11 cellular contexts compared by ENCODE assay signal in genomic region chr3:169509359-169509758, GRCh38.
DNase-seq lines count a peak whose midpoint lies in the region; ATAC-seq, FAIRE-seq and TF ChIP-seq lines count a peak whose summit lies in the region.
"Had no signal": no experiment of that assay in that cellular context is flagged by ENCODE, and none has a peak within 500 bp of the region (broad histone marks: within the 10 kb centered on the region; RNA-seq: fewer than 3 reads in every experiment).

No MANE protein-coding gene starts in this region.

- no peak overlapping the region for H3K27ac Mint-ChIP-seq in activated CD4-positive, alpha-beta T cell treated with anti-CD3 and anti-CD28 coated beads for 36 hours
- H3K27ac Mint-ChIP-seq in natural killer cell: peak overlapping the region; percentile 37 to 56

- POLR2A ChIA-PET in activated CD4-positive, alpha-beta T cell treated with anti-CD3 and anti-CD28 coated beads for 36 hours (lab: Charles Lee): no interaction called here

- H3K4me3 Mint-ChIP-seq in activated CD4-positive, alpha-beta T cell treated with anti-CD3 and anti-CD28 coated beads for 36 hours: no peak overlapping the region
- no peak overlapping the region for H3K4me3 Mint-ChIP-seq in natural killer cell

- intact Hi-C loops in activated CD4-positive, alpha-beta T cell treated with anti-CD3 and anti-CD28 coated beads for 36 hours (cut with DNase I, micrococcal nuclease): no loop called here
- intact Hi-C loops in natural killer cell (cut with micrococcal nuclease): no loop called here

- TF ChIP-seq CTCF in natural killer cell (IDR thresholded peaks at IDR 0.05): no peak
- TF ChIP-seq CTCF in D721Med (IDR thresholded peaks at IDR 0.05; ENCODE audit: insufficient read depth, missing control alignments): no peak

- H3K36me3 Mint-ChIP-seq in activated CD4-positive, alpha-beta T cell treated with anti-CD3 and anti-CD28 coated beads for 36 hours (ENCODE audit: low read depth): no peaks in the 10 kb centered on the region
- no peaks in the 10 kb centered on the region for H3K36me3 Mint-ChIP-seq in natural killer cell

- FAIRE-seq in D721Med (lab: Jason Lieb, UNC): no peak
- FAIRE-seq: keratinocyte had no signal

- no peaks in the 10 kb centered on the region for H3K27me3 Mint-ChIP-seq in activated CD4-positive, alpha-beta T cell treated with anti-CD3 and anti-CD28 coated beads for 36 hours
- H3K27me3 Mint-ChIP-seq in natural killer cell (ENCODE audit: low read depth in 2 of 2): no peaks in the 10 kb centered on the region

- CTCF ChIA-PET in activated CD4-positive, alpha-beta T cell treated with anti-CD3 and anti-CD28 coated beads for 36 hours (lab: Charles Lee): no interaction called here

- peak; percentile 47 for ATAC-seq in activated CD4-positive, alpha-beta T cell treated with anti-CD3 and anti-CD28 coated beads for 36 hours
- ATAC-seq in GM21786 (IDR thresholded peaks at IDR 0.05; ENCODE audit: unreplicated experiment) (peak; percentile 90), HG03354 (IDR thresholded peaks at IDR 0.05; ENCODE audit: poor library complexity, severe bottlenecking, unreplicated experiment) (peak; percentile 96), natural killer cell (peak in 1 of 3 donors; percentile 37)
- ATAC-seq: psoas muscle had no signal

- peaks cover 11% of the 10 kb centered on the region for H3K4me1 Mint-ChIP-seq in activated CD4-positive, alpha-beta T cell treated with anti-CD3 and anti-CD28 coated beads for 36 hours
- H3K4me1 Mint-ChIP-seq in natural killer cell: peaks cover 15 to 18% of the 10 kb centered on the region in 2 donors

- no peak for DNase-seq in activated CD4-positive, alpha-beta T cell treated with anti-CD3 and anti-CD28 coated beads for 36 hours
- no peak for DNase-seq in activated CD4-positive, alpha-beta T cell treated with anti-CD3 and anti-CD28 coated beads for 4 hours
- DNase-seq in natural killer cell (no peak), D721Med (ENCODE audit: insufficient read length, low spot score) (no peak), NCI-H1694 (lab: John Stamatoyannopoulos, UW) (no peak), H4 (ENCODE audit: low spot score) (no peak)
- DNase-seq: Karpas-422, psoas muscle had no signal

- H3K9me3 Mint-ChIP-seq in activated CD4-positive, alpha-beta T cell treated with anti-CD3 and anti-CD28 coated beads for 36 hours (ENCODE audit: low read depth): no peaks in the 10 kb centered on the region
- no peaks in the 10 kb centered on the region for H3K9me3 Mint-ChIP-seq in natural killer cell
